Comparison of ENCODE assay signal across 9 cellular contexts in the genomic region with DNA sequence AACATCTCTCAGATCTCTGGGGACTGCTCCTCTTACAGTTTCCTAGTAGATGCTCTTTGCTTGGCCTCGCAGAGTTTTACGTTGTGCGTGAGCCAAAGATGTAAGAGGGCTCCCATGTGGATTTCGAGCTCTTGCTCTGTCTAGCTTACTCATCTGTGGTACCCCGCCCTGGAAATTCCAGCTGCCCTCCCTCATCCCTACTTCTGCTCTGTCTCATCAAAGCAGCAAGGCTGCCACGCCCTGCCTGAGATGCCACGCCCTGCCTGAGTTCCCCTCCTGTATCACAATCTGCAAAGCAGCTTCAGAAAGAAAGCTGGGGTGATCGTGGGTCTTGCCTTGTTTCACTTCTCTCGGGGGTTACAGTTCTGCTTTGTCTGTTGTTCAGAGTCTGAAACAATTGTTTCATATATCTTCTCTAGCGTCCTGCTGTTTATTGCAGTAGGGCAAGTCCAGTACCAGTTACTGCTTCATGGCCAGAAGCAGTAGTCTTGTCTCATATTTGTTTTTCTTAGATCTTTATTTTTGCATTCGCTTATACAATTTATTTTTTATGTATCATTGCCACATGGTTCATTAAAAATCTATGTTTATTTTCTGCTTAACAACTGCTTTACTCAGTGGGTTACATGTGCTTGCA. TPM values are rescaled to one million over a fixed set of nuclear protein-coding genes. Genes with fewer than 3 reads are reported as not detected.
DNase-seq lines count a peak whose midpoint lies in the region; ATAC-seq, FAIRE-seq and TF ChIP-seq lines count a peak whose summit lies in the region.
"Had no signal": no experiment of that assay in that cellular context is flagged by ENCODE, and none has a peak within 500 bp of the region (broad histone marks: within the 10 kb centered on the region; RNA-seq: fewer than 3 reads in every experiment).

No MANE protein-coding gene starts in this region.

- TF ChIP-seq CTCF in GM20000 (IDR thresholded peaks at IDR 0.05; ENCODE audit: extremely low read depth, missing control alignments) (no peak), HepG2 (CRISPR knock-in tag; IDR thresholded peaks at IDR 0.05) (no peak), natural killer cell (IDR thresholded peaks at IDR 0.05) (no peak)

- no peaks in the 10 kb centered on the region for H3K79me2 ChIP-seq in HepG2 (ENCODE audit: insufficient read depth, low read length)

- POLR2A ChIA-PET in HepG2 (lab: Yijun Ruan, JAX), result interaction anchor here (1.0 kb wide), 1 partner anchor 32 kb away, joined by 3 read pairs; no protein-coding TSS in a partner anchor

- ATAC-seq in HG03442 (IDR thresholded peaks at IDR 0.05; ENCODE audit: unreplicated experiment) (peak; percentile 99), HepG2 (no peak), natural killer cell (no peak)

- intact Hi-C loops in HepG2 (cut with micrococcal nuclease; ENCODE audit: unreplicated experiment), result no loop called here
- intact Hi-C loops in natural killer cell (cut with micrococcal nuclease), result no loop called here

- BruUV-seq in HepG2 (replicated peaks; lab: Mats Ljungman, UMichigan), result no TSS peak

- H3K27ac Mint-ChIP-seq in natural killer cell, result no peak overlapping the region

- no peaks in the 10 kb centered on the region for H3K36me3 Mint-ChIP-seq in natural killer cell

- in situ Hi-C loops in HepG2 (cut with HindIII; ENCODE audit: extremely low pct_ligation_motif_present, low pct_unique_long_range_greater_than_20kb), result no loop called here

- H3K9me3 ChIP-seq in HepG2 (ENCODE audit: low read length), result no peaks in the 10 kb centered on the region

- H4K20me1 ChIP-seq in HepG2 (ENCODE audit: insufficient read depth, low read length), result no peaks in the 10 kb centered on the region

- H3K27ac ChIP-seq in HepG2 (ENCODE audit: extremely low read length, insufficient read depth, low read length), result no peak overlapping the region

- H3K9ac ChIP-seq in HepG2 (ENCODE audit: insufficient read depth, low read depth, low read length), result no peak overlapping the region

- no peak for TF ChIP-seq POLR2A in HepG2 (IDR thresholded peaks at IDR 0.05; ENCODE audit: insufficient read depth in 1 of 2, low read depth in 2 of 2, low read length in 2 of 2)

- TF ChIP-seq EP300 in HepG2 (IDR thresholded peaks at IDR 0.05; ENCODE audit: low read depth in 2 of 2, low read length in 2 of 2), result no peak
- TF ChIP-seq EP300 in HepG2 (CRISPR knock-in tag; IDR thresholded peaks at IDR 0.05; ENCODE audit: borderline replicate concordance), result no peak

- H3K4me3 ChIP-seq in HepG2 (replicated peaks in 1 of 3; ENCODE audit: insufficient read depth in 1 of 3, low read depth in 2 of 3, low read length in 3 of 3), result no peak overlapping the region

- H3K9me3 Mint-ChIP-seq in natural killer cell, result no peaks in the 10 kb centered on the region
- H3K9me3 Mint-ChIP-seq: central memory CD8-positive, alpha-beta T cell had no signal

- CTCF ChIA-PET in HepG2 (lab: Yijun Ruan, JAX; ENCODE audit: low intra/inter-chr PET ratio, low total read pairs), result no interaction called here

- H2AFZ ChIP-seq in HepG2 (ENCODE audit: low read length), result no peak overlapping the region

- no peak for TF ChIP-seq RAD21 in HepG2 (CRISPR knock-in tag; IDR thresholded peaks at IDR 0.05)

- DNase-seq in D341Med (ENCODE audit: low spot score) (peak; percentile 33), GM20000 (ENCODE audit: low spot score) (peak; percentile 55), amniotic epithelial cell (ENCODE audit: low read depth) (peak; percentile 73), nucleus accumbens (lab: John Stamatoyannopoulos, UW) (peak in 35 of 56 donors; percentile 4 to 55 (median 18)), NCI-H187 treated with DMSO at 0.1 percent for 48 hours (lab: John Stamatoyannopoulos, UW) (no peak), HepG2 (ENCODE audit: low spot score) (no peak), natural killer cell (no peak)

- H3K27me3 ChIP-seq in HepG2 (ENCODE audit: control insufficient read depth in 1 of 2, insufficient read depth in 2 of 2, low read length in 2 of 2), result no peaks in the 10 kb centered on the region

- no peaks in the 10 kb centered on the region for H3K4me1 ChIP-seq in HepG2 (ENCODE audit: insufficient read depth, low read length)

- peaks cover 13 to 39% of the 10 kb centered on the region in 2 donors for H3K27me3 Mint-ChIP-seq in natural killer cell (ENCODE audit: low read depth in 2 of 2)

- no peak overlapping the region for H3K4me3 Mint-ChIP-seq in natural killer cell
- H3K4me3 Mint-ChIP-seq: central memory CD8-positive, alpha-beta T cell had no signal

- no peak for FAIRE-seq in HepG2 (lab: Jason Lieb, UNC)

- H3K4me2 ChIP-seq in HepG2 (ENCODE audit: low read depth, low read length), result no peak overlapping the region

- H3K4me1 Mint-ChIP-seq in natural killer cell, result no peaks in the 10 kb centered on the region
- H3K4me1 Mint-ChIP-seq: central memory CD8-positive, alpha-beta T cell had no signal

- no peaks in the 10 kb centered on the region for H3K36me3 ChIP-seq in HepG2 (replicated peaks in 1 of 2; ENCODE audit: control insufficient read depth in 1 of 2, insufficient read depth in 2 of 2, low read length in 2 of 2)

- 7% methylated on average over 11 of the region's 11 CpGs for WGBS in HepG2 (ENCODE audit: low lambda C conversion rate)

TF ChIP-seq in HepG2, 621 proteins besides CTCF, POLR2A, EP300 and RAD21 (continues in another document):
- no peak for TF ChIP-seq SMAD3 (CRISPR knock-in tag; IDR thresholded peaks at IDR 0.05)
- TF ChIP-seq, protein P1, sequence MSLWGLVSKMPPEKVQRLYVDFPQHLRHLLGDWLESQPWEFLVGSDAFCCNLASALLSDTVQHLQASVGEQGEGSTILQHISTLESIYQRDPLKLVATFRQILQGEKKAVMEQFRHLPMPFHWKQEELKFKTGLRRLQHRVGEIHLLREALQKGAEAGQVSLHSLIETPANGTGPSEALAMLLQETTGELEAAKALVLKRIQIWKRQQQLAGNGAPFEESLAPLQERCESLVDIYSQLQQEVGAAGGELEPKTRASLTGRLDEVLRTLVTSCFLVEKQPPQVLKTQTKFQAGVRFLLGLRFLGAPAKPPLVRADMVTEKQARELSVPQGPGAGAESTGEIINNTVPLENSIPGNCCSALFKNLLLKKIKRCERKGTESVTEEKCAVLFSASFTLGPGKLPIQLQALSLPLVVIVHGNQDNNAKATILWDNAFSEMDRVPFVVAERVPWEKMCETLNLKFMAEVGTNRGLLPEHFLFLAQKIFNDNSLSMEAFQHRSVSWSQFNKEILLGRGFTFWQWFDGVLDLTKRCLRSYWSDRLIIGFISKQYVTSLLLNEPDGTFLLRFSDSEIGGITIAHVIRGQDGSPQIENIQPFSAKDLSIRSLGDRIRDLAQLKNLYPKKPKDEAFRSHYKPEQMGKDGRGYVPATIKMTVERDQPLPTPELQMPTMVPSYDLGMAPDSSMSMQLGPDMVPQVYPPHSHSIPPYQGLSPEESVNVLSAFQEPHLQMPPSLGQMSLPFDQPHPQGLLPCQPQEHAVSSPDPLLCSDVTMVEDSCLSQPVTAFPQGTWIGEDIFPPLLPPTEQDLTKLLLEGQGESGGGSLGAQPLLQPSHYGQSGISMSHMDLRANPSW (CRISPR knock-in tag; IDR thresholded peaks at IDR 0.05; ENCODE audit: borderline replicate concordance), result no peak
- TF ChIP-seq CBX5 (CRISPR knock-in tag; IDR thresholded peaks at IDR 0.05; ENCODE audit: borderline replicate concordance), result no peak
- no peak for TF ChIP-seq ZNF337 (CRISPR knock-in tag; IDR thresholded peaks at IDR 0.05; ENCODE audit: borderline replicate concordance, low read depth)
- no peak for TF ChIP-seq RELA (CRISPR knock-in tag; IDR thresholded peaks at IDR 0.05)
- TF ChIP-seq ZMAT5 (CRISPR knock-in tag; IDR thresholded peaks at IDR 0.05; ENCODE audit: borderline replicate concordance, low read depth), result no peak
- TF ChIP-seq REPIN1 (CRISPR knock-in tag; IDR thresholded peaks at IDR 0.05; ENCODE audit: borderline replicate concordance, low read depth), result no peak
- TF ChIP-seq ZNF776 (CRISPR knock-in tag; IDR thresholded peaks at IDR 0.05), result no peak
- no peak for TF ChIP-seq ZNF740 (CRISPR knock-in tag; IDR thresholded peaks at IDR 0.05)

RNA-seq across cellular contexts. Expression of gene CCNY, which starts 36.1 kb away (rescaled TPM):
- total RNA-seq in HepG2 (2016; rRNA removed; fragmentation: Illumina TruSeq; extraction: Trizol) (54.7 and 63.6 TPM in 2 replicates), natural killer cell (10 to 100 TPM; 71.0 to 87.2 (median 74.3) TPM)
- 18.1 and 25.9 TPM in 2 replicates for total RNA-seq in HepG2 (2016; cell fraction: cytosol; rRNA removed; fragmentation: Illumina TruSeq; extraction: Trizol; ENCODE audit: low read depth)
- 53.9 and 58.9 TPM in 2 replicates for total RNA-seq in HepG2 (2016; cell fraction: insoluble cytoplasmic fraction; rRNA removed; fragmentation: Illumina TruSeq; extraction: Trizol)
- 49.7 and 54.2 TPM in 2 replicates for total RNA-seq in HepG2 (2016; cell fraction: membrane; rRNA removed; fragmentation: Illumina TruSeq; extraction: Trizol)
- 31.8 and 32.4 TPM in 2 replicates for total RNA-seq in HepG2 (2016; cell fraction: nucleus; rRNA removed; fragmentation: Illumina TruSeq; extraction: Trizol)
- polyA plus RNA-seq in HepG2 (2011; rRNA removed), result 46.4 and 48.2 TPM in 2 replicates
- 27.7 and 34.1 TPM in 2 replicates for polyA plus RNA-seq in HepG2 (2011; cell fraction: cytosol; rRNA removed)
- 12.4 and 14.5 TPM in 2 replicates for polyA plus RNA-seq in HepG2 (2011; cell fraction: nucleus; rRNA removed)
- polyA plus RNA-seq in HepG2 (2012), result 49.5 and 71.9 TPM in 2 replicates
- 25.8 and 27.0 TPM in 2 replicates for polyA plus RNA-seq in HepG2 (2016; cell fraction: cytosol; fragmentation: Illumina TruSeq; extraction: Trizol; ENCODE audit: low read depth)
- polyA plus RNA-seq in HepG2 (2016; cell fraction: insoluble cytoplasmic fraction; fragmentation: Illumina TruSeq; extraction: Trizol; ENCODE audit: low read depth), result 74.5 and 85.3 TPM in 2 replicates
- 59.1 and 60.1 TPM in 2 replicates for polyA plus RNA-seq in HepG2 (2016; cell fraction: membrane; fragmentation: Illumina TruSeq; extraction: Trizol; ENCODE audit: low read depth)
- polyA plus RNA-seq in HepG2 (2016; cell fraction: nucleus; fragmentation: Illumina TruSeq; extraction: Trizol; ENCODE audit: insufficient read depth, low read depth), result 48.6 and 48.7 TPM in 2 replicates
- polyA minus RNA-seq in HepG2 (2011; rRNA and poly(A)+ RNA removed; ENCODE audit: low replicate concordance), result 42.9 and 44.3 TPM in 2 replicates
- polyA minus RNA-seq in HepG2 (2011; cell fraction: cytosol; rRNA and poly(A)+ RNA removed), result 25.1 and 33.3 TPM in 2 replicates
- polyA minus RNA-seq in HepG2 (2011; cell fraction: nucleus; rRNA and poly(A)+ RNA removed), result 27.3 and 40.3 TPM in 2 replicates

Comparison
In these comparisons a context has a peak if more than half of its experiments do, and no peak if none do; other contexts are left out.
1. DNase-seq: peak in D341Med (single experiment), GM20000 (single experiment), amniotic epithelial cell (single experiment) and nucleus accumbens (35 of 56); none in NCI-H187 treated with DMSO at 0.1 percent for 48 hours (single experiment), HepG2 (single experiment) and natural killer cell (single experiment).